In the genomic region with DNA sequence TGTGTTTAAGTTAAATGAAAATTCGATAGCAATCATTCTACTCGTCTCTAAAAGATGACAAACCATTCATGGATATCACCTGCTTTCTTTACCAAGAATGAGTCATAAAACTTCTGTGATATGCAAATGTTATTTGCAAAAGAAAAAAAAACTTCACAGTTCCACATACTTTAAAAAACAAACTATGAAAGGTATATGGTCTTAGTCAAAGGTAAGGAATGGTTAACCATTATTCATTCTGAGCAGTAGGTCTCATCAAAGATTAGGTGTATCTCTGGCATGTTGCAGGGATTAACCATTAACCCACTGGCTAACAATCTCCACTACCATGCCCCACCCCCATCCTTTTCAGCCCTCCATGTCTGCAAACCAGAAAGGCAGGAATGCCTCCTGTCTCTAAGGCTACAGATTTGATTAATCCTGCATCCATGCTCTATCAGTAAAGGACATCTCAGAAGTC, we compare ENCODE assay signal across 9 cellular contexts. TPM values are rescaled to one million over a fixed set of nuclear protein-coding genes. Genes with fewer than 3 reads are reported as not detected.
DNase-seq lines count a peak whose midpoint lies in the region; ATAC-seq and TF ChIP-seq lines count a peak whose summit lies in the region.
"Had no signal": no experiment of that assay in that cellular context is flagged by ENCODE, and none has a peak within 500 bp of the region (broad histone marks: within the 10 kb centered on the region; RNA-seq: fewer than 3 reads in every experiment).

No MANE protein-coding gene starts in this region.

- ATAC-seq in GM21381 (IDR thresholded peaks at IDR 0.05; ENCODE audit: unreplicated experiment) (peak; percentile 81), HG03469 (IDR thresholded peaks at IDR 0.05; ENCODE audit: unreplicated experiment) (peak; percentile 46), HG03045 (IDR thresholded peaks at IDR 0.05; ENCODE audit: unreplicated experiment) (no peak)

- DNase-seq in Caki2 (ENCODE audit: low read depth), result peak; percentile 87
- peak; percentile 56 for DNase-seq in epithelial cell of prostate (ENCODE audit: low read depth, low spot score)
- DNase-seq in activated naive CD4-positive, alpha-beta T cell treated with anti-CD3 and anti-CD28 coated beads, Interleukin-2, amount 10 ng/mL, durations not matched to agents 7 days and 5 days, result no peak
- no peak for DNase-seq in GM13976 (ENCODE audit: low spot score)
- DNase-seq in Kasumi-1 (lab: John Stamatoyannopoulos, UW), result no peak
- DNase-seq: activated T-cell treated with anti-CD3 and anti-CD28 coated beads, Interleukin-2, amount 50 U/mL, for 4 hours had no signal

- in situ Hi-C loops in Caki2 (cut with HindIII; ENCODE audit: low pct_unique_long_range_greater_than_20kb, low sequenced_read_pairs), result no loop called here
- in situ Hi-C loops in GM13976 (cut with MboI; ENCODE audit: low sequenced_read_pairs, unreplicated experiment), result no loop called here

- no peak overlapping the region for H3K4me3 Mint-ChIP-seq in activated naive CD4-positive, alpha-beta T cell treated with anti-CD3 and anti-CD28 coated beads, Interleukin-2, amount 10 ng/mL, durations not matched to agents 7 days and 5 days
- H3K4me3 Mint-ChIP-seq: activated T-cell treated with anti-CD3 and anti-CD28 coated beads, Interleukin-2, amount 50 U/mL, for 4 hours had no signal

- TF ChIP-seq CTCF in GM13976 (IDR thresholded peaks at IDR 0.05; ENCODE audit: borderline replicate concordance, control extremely low read depth, extremely low read depth, insufficient read depth, missing control alignments), result no peak

- no peaks in the 10 kb centered on the region for H3K36me3 Mint-ChIP-seq in activated naive CD4-positive, alpha-beta T cell treated with anti-CD3 and anti-CD28 coated beads, Interleukin-2, amount 10 ng/mL, durations not matched to agents 7 days and 5 days

- no peak overlapping the region for H3K27ac Mint-ChIP-seq in activated naive CD4-positive, alpha-beta T cell treated with anti-CD3 and anti-CD28 coated beads, Interleukin-2, amount 10 ng/mL, durations not matched to agents 7 days and 5 days

- peaks cover 4% of the 10 kb centered on the region for H3K4me1 Mint-ChIP-seq in activated naive CD4-positive, alpha-beta T cell treated with anti-CD3 and anti-CD28 coated beads, Interleukin-2, amount 10 ng/mL, durations not matched to agents 7 days and 5 days

- H3K27ac ChIP-seq in epithelial cell of prostate, result peak overlapping the region; percentile 54

- peaks cover 15% of the 10 kb centered on the region for H3K27me3 Mint-ChIP-seq in activated naive CD4-positive, alpha-beta T cell treated with anti-CD3 and anti-CD28 coated beads, Interleukin-2, amount 10 ng/mL, durations not matched to agents 7 days and 5 days

- CTCF ChIA-PET in activated naive CD4-positive, alpha-beta T cell treated with anti-CD3 and anti-CD28 coated beads, Interleukin-2, amount 10 ng/mL, durations not matched to agents 7 days and 5 days (lab: Charles Lee), result no interaction called here

- H3K9me3 Mint-ChIP-seq in activated naive CD4-positive, alpha-beta T cell treated with anti-CD3 and anti-CD28 coated beads, Interleukin-2, amount 10 ng/mL, durations not matched to agents 7 days and 5 days, result peaks cover 7% of the 10 kb centered on the region
- H3K9me3 Mint-ChIP-seq: activated T-cell treated with anti-CD3 and anti-CD28 coated beads, Interleukin-2, amount 50 U/mL, for 4 hours had no signal

RNA-seq across cellular contexts. Expression of a gene that starts 44.4 kb away (rescaled TPM):
- total RNA-seq in Caki2 (2014; rRNA removed; shearing (Covaris generic); ENCODE audit: low replicate concordance), result 22.9 and 33.0 TPM in 2 replicates

Comparison
In these comparisons a context has a peak if more than half of its experiments do, and no peak if none do; other contexts are left out.
1. DNase-seq: peak in Caki2 (single experiment) and epithelial cell of prostate (single experiment); none in activated naive CD4-positive, alpha-beta T cell treated with anti-CD3 and anti-CD28 coated beads, Interleukin-2, amount 10 ng/mL, durations not matched to agents 7 days and 5 days (single experiment), GM13976 (single experiment) and Kasumi-1 (0 of 2).